8 cellular contexts compared by ENCODE assay signal in genomic region chr14:102316746-102317563, GRCh38. TPM values are rescaled to one million over a fixed set of nuclear protein-coding genes. Genes with fewer than 3 reads are reported as not detected.
A peak's percentile ranks its signal among the peaks of the same experiment; 100 is the strongest.
DNase-seq lines count a peak whose midpoint lies in the region; ATAC-seq and TF ChIP-seq lines count a peak whose summit lies in the region.

No MANE protein-coding gene starts in this region.

- peaks cover 2% of the 10 kb centered on the region for H3K27me3 Mint-ChIP-seq in activated CD4-positive, alpha-beta T cell treated with anti-CD3 and anti-CD28 coated beads, Interleukin-2, amount 10 ng/mL, durations not matched to agents 24 days and 14 days

- ATAC-seq in GM19351 (IDR thresholded peaks at IDR 0.05; ENCODE audit: unreplicated experiment) (peak; percentile 49), HG03469 (IDR thresholded peaks at IDR 0.05; ENCODE audit: unreplicated experiment) (peak; percentile 55), left lobe of liver (peak; percentile 80)

- peaks cover 2% of the 10 kb centered on the region for H3K36me3 Mint-ChIP-seq in activated CD4-positive, alpha-beta T cell treated with anti-CD3 and anti-CD28 coated beads, Interleukin-2, amount 10 ng/mL, durations not matched to agents 24 days and 14 days (ENCODE audit: low read depth)

- H3K9me3 Mint-ChIP-seq in activated CD4-positive, alpha-beta T cell treated with anti-CD3 and anti-CD28 coated beads, Interleukin-2, amount 10 ng/mL, durations not matched to agents 24 days and 14 days, result no peaks in the 10 kb centered on the region

- TF ChIP-seq CTCF in C4-2B (conservative IDR thresholded peaks at IDR 0.05), result peak; percentile 75

- H3K4me1 Mint-ChIP-seq in activated CD4-positive, alpha-beta T cell treated with anti-CD3 and anti-CD28 coated beads, Interleukin-2, amount 10 ng/mL, durations not matched to agents 24 days and 14 days, result peaks cover 54% of the 10 kb centered on the region

- peak overlapping the region; percentile 62 for H3K27ac ChIP-seq in C4-2B

- peak overlapping the region; percentile 97 for H3K27ac Mint-ChIP-seq in activated CD4-positive, alpha-beta T cell treated with anti-CD3 and anti-CD28 coated beads, Interleukin-2, amount 10 ng/mL, durations not matched to agents 24 days and 14 days

- H3K4me3 Mint-ChIP-seq in activated CD4-positive, alpha-beta T cell treated with anti-CD3 and anti-CD28 coated beads, Interleukin-2, amount 10 ng/mL, durations not matched to agents 24 days and 14 days, result peak overlapping the region; percentile 99

- DNase-seq in NCI-H526 (lab: John Stamatoyannopoulos, UW) (peak; percentile 87 to 92), cortex of kidney (lab: John Stamatoyannopoulos, UW) (peak; percentile 73), left lobe of liver (ENCODE audit: low spot score) (peak; percentile 95)
- peak; percentile 99 for DNase-seq in activated CD4-positive, alpha-beta T cell treated with anti-CD3 and anti-CD28 coated beads, Interleukin-2, amount 10 ng/mL, durations not matched to agents 24 days and 14 days
- DNase-seq in stimulated activated CD4-positive, alpha-beta T cell treated with anti-CD3 and anti-CD28 coated beads, Interleukin-2, amount 100 ng/mL, for 24 hours, result peak; percentile 96 to 97

- intact Hi-C loops in activated CD4-positive, alpha-beta T cell treated with anti-CD3 and anti-CD28 coated beads, Interleukin-2, amount 10 ng/mL, durations not matched to agents 24 days and 14 days (cut with micrococcal nuclease), result loop anchor here (1.0 to 10.0 kb wide), 10 partner anchors 45 to 1018 kb away; partner anchors contain the start of genes CINP, EIF5, PPP2R5C and RCOR1

RNA-seq across cellular contexts. Expression of gene ZNF839, which starts 2.6 kb away (rescaled TPM):
- total RNA-seq in activated CD4-positive, alpha-beta T cell treated with anti-CD3 and anti-CD28 coated beads, Interleukin-2, amount 10 ng/mL, durations not matched to agents 24 days and 14 days, result 18.3 and 20.9 TPM in 2 replicates
- 8.0 TPM for total RNA-seq in left lobe of liver

RNA-seq across cellular contexts. Expression of gene MOK, which starts 12.0 kb away (rescaled TPM):
- 6.9 and 7.6 TPM in 2 replicates for total RNA-seq in activated CD4-positive, alpha-beta T cell treated with anti-CD3 and anti-CD28 coated beads, Interleukin-2, amount 10 ng/mL, durations not matched to agents 24 days and 14 days
- total RNA-seq in left lobe of liver, result 3.2 TPM

RNA-seq across cellular contexts. Expression of gene CINP, which starts 45.7 kb away (rescaled TPM):
- total RNA-seq in activated CD4-positive, alpha-beta T cell treated with anti-CD3 and anti-CD28 coated beads, Interleukin-2, amount 10 ng/mL, durations not matched to agents 24 days and 14 days, result 43.7 and 46.2 TPM in 2 replicates
- total RNA-seq in left lobe of liver, result 20.8 TPM

RNA-seq across cellular contexts. Expression of gene TECPR2, which starts 45.8 kb away (rescaled TPM):
- 6.4 and 7.4 TPM in 2 replicates for total RNA-seq in activated CD4-positive, alpha-beta T cell treated with anti-CD3 and anti-CD28 coated beads, Interleukin-2, amount 10 ng/mL, durations not matched to agents 24 days and 14 days
- 15.1 TPM for total RNA-seq in left lobe of liver

Comparison
In these comparisons a context has a peak if more than half of its experiments do, and no peak if none do; other contexts are left out.
1. Peak in every context shown above with its lines: DNase-seq, ATAC-seq and H3K27ac ChIP-seq.